ENCODE assay signal across 8 cellular contexts in the genomic region with DNA sequence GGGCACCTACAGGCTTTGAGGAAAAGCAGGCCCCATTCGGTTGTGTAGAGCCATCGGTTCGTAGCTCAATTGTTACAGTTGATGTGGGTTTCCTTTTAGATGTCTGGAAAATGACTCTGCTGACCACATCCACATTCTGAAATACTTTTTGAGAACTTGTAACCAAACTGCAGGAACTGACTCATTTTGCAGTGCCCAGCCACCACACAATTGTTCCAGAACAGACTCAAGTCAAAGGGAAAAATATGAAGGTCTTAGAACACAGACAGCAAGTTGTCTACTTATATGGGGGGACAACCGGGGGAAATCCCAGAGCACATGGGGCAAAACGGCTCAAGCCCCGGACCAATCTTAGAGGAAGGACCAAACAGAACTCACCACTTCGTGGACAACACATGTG.
DNase-seq lines count a peak whose midpoint lies in the region; ATAC-seq, FAIRE-seq and TF ChIP-seq lines count a peak whose summit lies in the region.

No MANE protein-coding gene starts in this region.

- H3K9me1 ChIP-seq in endothelial cell of umbilical vein (replicated peaks; ENCODE audit: control insufficient read depth, extremely low read depth, insufficient read depth, low read length) = no peaks in the 10 kb centered on the region

- H3K4me3 Mint-ChIP-seq in WTC11 = no peak overlapping the region

- peaks cover 0 to 5% of the 10 kb centered on the region in 2 experiments for H3K36me3 ChIP-seq in endothelial cell of umbilical vein (ENCODE audit: control insufficient read depth in 2 of 2, extremely low read depth in 1 of 2, insufficient read depth in 2 of 2, low read length in 2 of 2)

- H3K4me2 ChIP-seq in endothelial cell of umbilical vein (ENCODE audit: insufficient read depth, low read length) = peak overlapping the region; percentile 54

- no peak for TF ChIP-seq CTCF in endothelial cell of umbilical vein (IDR thresholded peaks at IDR 0.05; ENCODE audit: extremely low read depth in 1 of 2, insufficient read depth in 1 of 2, low read depth in 1 of 2, low read length in 2 of 2)
- TF ChIP-seq CTCF in WTC11 (IDR thresholded peaks at IDR 0.05) = no peak

- H3K79me2 ChIP-seq in endothelial cell of umbilical vein (ENCODE audit: control insufficient read depth, insufficient read depth, low read length) = peaks cover 94% of the 10 kb centered on the region

- H3K9ac ChIP-seq in endothelial cell of umbilical vein (replicated peaks; ENCODE audit: extremely low read depth, insufficient read depth, low read length) = peak overlapping the region; percentile 51

- H3K27me3 ChIP-seq in endothelial cell of umbilical vein (ENCODE audit: control insufficient read depth in 2 of 2, insufficient read depth in 2 of 2, low read length in 2 of 2) = no peaks in the 10 kb centered on the region

- peaks cover 90% of the 10 kb centered on the region for H3K4me1 ChIP-seq in endothelial cell of umbilical vein (ENCODE audit: control insufficient read depth, extremely low read depth, insufficient read depth, low read length)

- BruUV-seq in endothelial cell of umbilical vein (replicated peaks; lab: Mats Ljungman, UMichigan) = no TSS peak

- H3K4me3 ChIP-seq in endothelial cell of umbilical vein (replicated peaks in 1 of 3; ENCODE audit: insufficient read depth in 1 of 3, low read depth in 1 of 3, low read length in 3 of 3) = peak overlapping the region in 1 of 3 experiments; percentile 23

- CTCF ChIA-PET in endothelial cell of umbilical vein (lab: Charles Lee) = interaction anchor here (1.0 to 2.5 kb wide), 6 partner anchors 9 to 650 kb away, joined by 3 to 12 read pairs (median 5); no protein-coding TSS in a partner anchor
- CTCF ChIA-PET in WTC11 (lab: Charles Lee) = no interaction called here

- peaks cover 46% of the 10 kb centered on the region for H3K4me1 Mint-ChIP-seq in WTC11

- H4K20me1 ChIP-seq in endothelial cell of umbilical vein (replicated peaks; ENCODE audit: control insufficient read depth, extremely low read depth, insufficient read depth, low read length) = no peaks in the 10 kb centered on the region

- POLR2A ChIA-PET in endothelial cell of umbilical vein (lab: Charles Lee) = no interaction called here
- POLR2A ChIA-PET in WTC11 (lab: Charles Lee) = no interaction called here

- no peaks in the 10 kb centered on the region for H3K9me3 Mint-ChIP-seq in WTC11

- no peak overlapping the region for H2AFZ ChIP-seq in endothelial cell of umbilical vein (ENCODE audit: low read depth, low read length)

- TF ChIP-seq POLR2A in endothelial cell of umbilical vein (IDR thresholded peaks at IDR 0.05; ENCODE audit: low read depth, low read length) = no peak

- DNase-seq in activated naive CD4-positive, alpha-beta T cell treated with Interleukin-2 at 50 U/mL for 16 hours = peak; percentile 53
- DNase-seq in activated naive CD4-positive, alpha-beta T cell (lab: John Stamatoyannopoulos, UW) = no peak
- DNase-seq in T1000 (lab: John Stamatoyannopoulos, UW) (peak; percentile 16), endothelial cell of umbilical vein (ENCODE audit: low read depth, low spot score) (peak; percentile 86), WTC11 (ENCODE audit: low spot score) (no peak)
- peak; percentile 27 to 30 for DNase-seq in stimulated activated CD8-positive, alpha-beta memory T cell treated with anti-CD3 and anti-CD28 coated beads, Interleukin-15, amount 100 ng/mL, for 4 hours (ENCODE audit: low read depth in 2 of 2)

- dilution Hi-C loops in endothelial cell of umbilical vein (cut with MboI; ENCODE audit: extremely low pct_ligation_motif_present, low sequenced_read_pairs) = no loop called here

- no peak overlapping the region for H3K27ac Mint-ChIP-seq in WTC11

- peak overlapping the region; percentile 94 for H3K27ac ChIP-seq in endothelial cell of umbilical vein (ENCODE audit: insufficient read depth, low read depth, low read length)

- intact Hi-C loops in endothelial cell of umbilical vein (cut with micrococcal nuclease) = loop anchor here (1.0 to 10.0 kb wide), 6 partner anchors 12 to 564 kb away; no protein-coding TSS in a partner anchor

- no peaks in the 10 kb centered on the region for H3K27me3 Mint-ChIP-seq in WTC11 (ENCODE audit: low read depth)

- no peaks in the 10 kb centered on the region for H3K9me3 ChIP-seq in endothelial cell of umbilical vein (replicated peaks; ENCODE audit: control insufficient read depth, insufficient read depth, low read length)

- FAIRE-seq in endothelial cell of umbilical vein (lab: Jason Lieb, UNC) = peak; percentile 95

- peaks cover 12% of the 10 kb centered on the region; the same call in 1 of the 2 replicates for H3K36me3 Mint-ChIP-seq in WTC11

- ATAC-seq in HG03280 (IDR thresholded peaks at IDR 0.05; ENCODE audit: unreplicated experiment) = peak; percentile 27
- ATAC-seq in GM21526 (IDR thresholded peaks at IDR 0.05; ENCODE audit: low FRiP score, unreplicated experiment) = no peak
- no peak for ATAC-seq in WTC11

TF ChIP-seq in endothelial cell of umbilical vein, 7 proteins besides CTCF, POLR2A, EP300 and RAD21:
- peak; percentile 68 for TF ChIP-seq POLR2AphosphoS5 (IDR thresholded peaks at IDR 0.05; ENCODE audit: insufficient read depth, low read depth, low read length)
- peak; percentile 75 for TF ChIP-seq JUN (IDR thresholded peaks at IDR 0.05; ENCODE audit: borderline replicate concordance, insufficient read depth, insufficient read length, low read depth)
- no peak for TF ChIP-seq MYC (IDR thresholded peaks at IDR 0.05; ENCODE audit: low read depth, low read length)
- TF ChIP-seq FOS (IDR thresholded peaks at IDR 0.05; ENCODE audit: borderline replicate concordance, insufficient read depth, low read length) = peak; percentile 80

TF ChIP-seq in WTC11, 78 proteins besides CTCF, POLR2A, EP300 and RAD21 (continues in another document):
- TF ChIP-seq, protein P1, sequence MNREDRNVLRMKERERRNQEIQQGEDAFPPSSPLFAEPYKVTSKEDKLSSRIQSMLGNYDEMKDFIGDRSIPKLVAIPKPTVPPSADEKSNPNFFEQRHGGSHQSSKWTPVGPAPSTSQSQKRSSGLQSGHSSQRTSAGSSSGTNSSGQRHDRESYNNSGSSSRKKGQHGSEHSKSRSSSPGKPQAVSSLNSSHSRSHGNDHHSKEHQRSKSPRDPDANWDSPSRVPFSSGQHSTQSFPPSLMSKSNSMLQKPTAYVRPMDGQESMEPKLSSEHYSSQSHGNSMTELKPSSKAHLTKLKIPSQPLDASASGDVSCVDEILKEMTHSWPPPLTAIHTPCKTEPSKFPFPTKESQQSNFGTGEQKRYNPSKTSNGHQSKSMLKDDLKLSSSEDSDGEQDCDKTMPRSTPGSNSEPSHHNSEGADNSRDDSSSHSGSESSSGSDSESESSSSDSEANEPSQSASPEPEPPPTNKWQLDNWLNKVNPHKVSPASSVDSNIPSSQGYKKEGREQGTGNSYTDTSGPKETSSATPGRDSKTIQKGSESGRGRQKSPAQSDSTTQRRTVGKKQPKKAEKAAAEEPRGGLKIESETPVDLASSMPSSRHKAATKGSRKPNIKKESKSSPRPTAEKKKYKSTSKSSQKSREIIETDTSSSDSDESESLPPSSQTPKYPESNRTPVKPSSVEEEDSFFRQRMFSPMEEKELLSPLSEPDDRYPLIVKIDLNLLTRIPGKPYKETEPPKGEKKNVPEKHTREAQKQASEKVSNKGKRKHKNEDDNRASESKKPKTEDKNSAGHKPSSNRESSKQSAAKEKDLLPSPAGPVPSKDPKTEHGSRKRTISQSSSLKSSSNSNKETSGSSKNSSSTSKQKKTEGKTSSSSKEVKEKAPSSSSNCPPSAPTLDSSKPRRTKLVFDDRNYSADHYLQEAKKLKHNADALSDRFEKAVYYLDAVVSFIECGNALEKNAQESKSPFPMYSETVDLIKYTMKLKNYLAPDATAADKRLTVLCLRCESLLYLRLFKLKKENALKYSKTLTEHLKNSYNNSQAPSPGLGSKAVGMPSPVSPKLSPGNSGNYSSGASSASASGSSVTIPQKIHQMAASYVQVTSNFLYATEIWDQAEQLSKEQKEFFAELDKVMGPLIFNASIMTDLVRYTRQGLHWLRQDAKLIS (CRISPR knock-in tag; IDR thresholded peaks at IDR 0.05; ENCODE audit: borderline replicate concordance) = no peak
- TF ChIP-seq, protein P2, sequence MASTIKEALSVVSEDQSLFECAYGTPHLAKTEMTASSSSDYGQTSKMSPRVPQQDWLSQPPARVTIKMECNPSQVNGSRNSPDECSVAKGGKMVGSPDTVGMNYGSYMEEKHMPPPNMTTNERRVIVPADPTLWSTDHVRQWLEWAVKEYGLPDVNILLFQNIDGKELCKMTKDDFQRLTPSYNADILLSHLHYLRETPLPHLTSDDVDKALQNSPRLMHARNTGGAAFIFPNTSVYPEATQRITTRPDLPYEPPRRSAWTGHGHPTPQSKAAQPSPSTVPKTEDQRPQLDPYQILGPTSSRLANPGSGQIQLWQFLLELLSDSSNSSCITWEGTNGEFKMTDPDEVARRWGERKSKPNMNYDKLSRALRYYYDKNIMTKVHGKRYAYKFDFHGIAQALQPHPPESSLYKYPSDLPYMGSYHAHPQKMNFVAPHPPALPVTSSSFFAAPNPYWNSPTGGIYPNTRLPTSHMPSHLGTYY (CRISPR knock-in tag; IDR thresholded peaks at IDR 0.05) = no peak
- TF ChIP-seq NR2C2 (CRISPR knock-in tag; IDR thresholded peaks at IDR 0.05) = no peak
- TF ChIP-seq, protein P3, sequence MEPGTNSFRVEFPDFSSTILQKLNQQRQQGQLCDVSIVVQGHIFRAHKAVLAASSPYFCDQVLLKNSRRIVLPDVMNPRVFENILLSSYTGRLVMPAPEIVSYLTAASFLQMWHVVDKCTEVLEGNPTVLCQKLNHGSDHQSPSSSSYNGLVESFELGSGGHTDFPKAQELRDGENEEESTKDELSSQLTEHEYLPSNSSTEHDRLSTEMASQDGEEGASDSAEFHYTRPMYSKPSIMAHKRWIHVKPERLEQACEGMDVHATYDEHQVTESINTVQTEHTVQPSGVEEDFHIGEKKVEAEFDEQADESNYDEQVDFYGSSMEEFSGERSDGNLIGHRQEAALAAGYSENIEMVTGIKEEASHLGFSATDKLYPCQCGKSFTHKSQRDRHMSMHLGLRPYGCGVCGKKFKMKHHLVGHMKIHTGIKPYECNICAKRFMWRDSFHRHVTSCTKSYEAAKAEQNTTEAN (CRISPR knock-in tag; IDR thresholded peaks at IDR 0.05) = no peak

Comparison
In these comparisons a context has a peak if more than half of its experiments do, and no peak if none do; other contexts are left out.
1. DNase-seq: peak in activated naive CD4-positive, alpha-beta T cell treated with Interleukin-2 at 50 U/mL for 16 hours (single experiment), T1000 (single experiment), endothelial cell of umbilical vein (single experiment) and stimulated activated CD8-positive, alpha-beta memory T cell treated with anti-CD3 and anti-CD28 coated beads, Interleukin-15, amount 100 ng/mL, for 4 hours (2 of 2); none in activated naive CD4-positive, alpha-beta T cell (0 of 4) and WTC11 (single experiment).